In the genomic region with DNA sequence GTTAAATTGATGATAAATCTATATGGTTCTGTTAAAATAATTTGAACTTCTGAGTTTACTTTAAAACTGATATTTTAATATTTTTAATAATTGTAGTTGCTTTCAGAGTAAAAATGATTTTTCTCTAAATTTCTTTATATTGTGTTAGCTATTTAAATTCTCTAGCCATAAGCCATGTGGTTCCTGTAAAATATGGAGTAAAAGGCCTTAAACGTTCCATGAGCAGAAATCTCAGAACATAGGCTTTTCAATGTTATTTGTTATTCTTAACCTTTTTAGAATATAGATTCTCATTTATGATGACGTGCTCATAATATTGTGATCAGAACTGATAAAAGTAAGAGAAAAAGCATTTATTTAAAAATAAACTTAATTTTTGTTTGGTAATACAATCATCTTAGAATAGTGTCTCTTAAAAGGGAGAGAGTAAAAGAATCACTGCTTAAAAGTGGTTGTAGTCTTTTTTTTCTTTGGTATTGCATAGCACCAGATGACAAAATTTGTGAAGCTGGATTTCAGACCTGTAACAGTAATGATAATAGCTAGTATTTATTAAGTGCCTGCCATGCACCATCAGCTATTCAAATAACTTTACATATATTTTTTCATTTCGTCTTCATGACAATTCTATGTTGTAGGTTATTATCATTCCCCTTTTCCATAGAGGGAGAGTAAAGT, we compare ENCODE assay signal across 8 cellular contexts. TPM values are rescaled to one million over a fixed set of nuclear protein-coding genes. Genes with fewer than 3 reads are reported as not detected.
DNase-seq lines count a peak whose midpoint lies in the region; ATAC-seq, FAIRE-seq and TF ChIP-seq lines count a peak whose summit lies in the region.

No MANE protein-coding gene starts in this region.

- H3K14ac ChIP-seq in H1 (ENCODE audit: insufficient read length) = no peak overlapping the region

- no peak overlapping the region for H2BK15ac ChIP-seq in H1 (ENCODE audit: low read length)

- peak overlapping the region; percentile 75 to 96 for H3K4me2 ChIP-seq in H1 (ENCODE audit: insufficient read depth in 1 of 2, low read depth in 2 of 2, low read length in 2 of 2)

- peaks cover 4% of the 10 kb centered on the region for H3K27me3 Mint-ChIP-seq in CD4-positive, CD25-positive, alpha-beta regulatory T cell
- peaks cover 4% of the 10 kb centered on the region for H3K27me3 Mint-ChIP-seq in nephron (ENCODE audit: low read depth)

- H3K4me1 Mint-ChIP-seq in CD4-positive, CD25-positive, alpha-beta regulatory T cell = peaks cover 27 to 50% (median 40%) of the 10 kb centered on the region in 4 donors
- H3K4me1 Mint-ChIP-seq in nephron = peaks cover 34% of the 10 kb centered on the region

- H3K4me3 Mint-ChIP-seq in CD4-positive, CD25-positive, alpha-beta regulatory T cell = peak overlapping the region; percentile 96 to 100 (median 98)
- H3K4me3 Mint-ChIP-seq in nephron = peak overlapping the region; percentile 98 to 100 (median 100)

- H3K27ac Mint-ChIP-seq in CD4-positive, CD25-positive, alpha-beta regulatory T cell = peak overlapping the region; percentile 1 to 94 (median 5)
- peak overlapping the region; percentile 70 to 100 (median 100) for H3K27ac Mint-ChIP-seq in nephron

- no peaks in the 10 kb centered on the region for H3K27me3 ChIP-seq in CD4-positive, CD25-positive, alpha-beta regulatory T cell (ENCODE audit: control insufficient read depth, insufficient read depth, low read length)
- H3K27me3 ChIP-seq in H1 (replicated peaks in 1 of 4; ENCODE audit: control insufficient read depth in 3 of 4, extremely low read depth in 1 of 4, insufficient read depth in 3 of 4, low read length in 3 of 4) = no peaks in the 10 kb centered on the region

- H3K9ac ChIP-seq in H1 (replicated peaks in 1 of 4; ENCODE audit: extremely low read depth in 1 of 4, low read depth in 3 of 4, low read length in 3 of 4) = no peak overlapping the region; a peak in 1 of 7 replicates

- TF ChIP-seq CTCF in H1 (IDR thresholded peaks at IDR 0.05; ENCODE audit: control extremely low read depth in 1 of 3, insufficient read depth in 1 of 3, low read depth in 1 of 3, low read length in 3 of 3) (no peak), nephron (IDR thresholded peaks at IDR 0.05; ENCODE audit: unreplicated experiment in 3 of 3) (no peak), GM13977 (IDR thresholded peaks at IDR 0.05; ENCODE audit: extremely low read depth, insufficient read depth, missing control alignments) (no peak)

- no peak overlapping the region for H2AK5ac ChIP-seq in H1 (ENCODE audit: low read depth, low read length)

- H3K79me2 ChIP-seq in H1 (ENCODE audit: control insufficient read depth in 1 of 2, insufficient read depth in 2 of 2, low read length in 2 of 2) = peaks cover 14 to 66% of the 10 kb centered on the region in 2 experiments

- CTCF ChIA-PET in H1 (lab: Charles Lee; ENCODE audit: partially characterized antibody) = interaction anchor here (1.2 kb wide), 1 partner anchor 116 kb away, joined by 4 read pairs; no protein-coding TSS in a partner anchor

- H3K79me1 ChIP-seq in H1 (ENCODE audit: low read depth, low read length) = peaks cover 8% of the 10 kb centered on the region

- H3K23ac ChIP-seq in H1 (ENCODE audit: insufficient read length) = no peak overlapping the region

- H3K9me3 ChIP-seq in CD4-positive, CD25-positive, alpha-beta regulatory T cell (ENCODE audit: control insufficient read depth in 2 of 2, low read length in 2 of 2) = no peaks in the 10 kb centered on the region
- no peaks in the 10 kb centered on the region for H3K9me3 ChIP-seq in H1 (ENCODE audit: insufficient read depth in 2 of 2, low read depth in 1 of 2, low read length in 1 of 2)

- H3K4ac ChIP-seq in H1 (replicated peaks; ENCODE audit: insufficient read length, low read depth, low read length) = no peak overlapping the region

- no peak overlapping the region for H4K8ac ChIP-seq in H1 (ENCODE audit: extremely low read depth, insufficient read depth, low read length)

- TF ChIP-seq EP300 in H1 (IDR thresholded peaks at IDR 0.05; ENCODE audit: borderline replicate concordance in 1 of 2, low read depth in 2 of 2, low read length in 2 of 2) = no peak

- H4K20me1 ChIP-seq in H1 (replicated peaks in 1 of 2; ENCODE audit: control insufficient read depth in 1 of 2, insufficient read depth in 2 of 2, low read length in 2 of 2) = peaks cover 0 to 10% of the 10 kb centered on the region in 2 experiments

- in situ Hi-C loops in GM13977 (cut with MboI; ENCODE audit: low pct_unique_long_range_greater_than_20kb, low sequenced_read_pairs, unreplicated experiment) = no loop called here

- H3K9me3 Mint-ChIP-seq in CD4-positive, CD25-positive, alpha-beta regulatory T cell = no peaks in the 10 kb centered on the region
- no peaks in the 10 kb centered on the region for H3K9me3 Mint-ChIP-seq in nephron

- no peak overlapping the region for H4K91ac ChIP-seq in H1 (replicated peaks; ENCODE audit: insufficient read length, low read length)

- no peaks in the 10 kb centered on the region for H3K36me3 ChIP-seq in CD4-positive, CD25-positive, alpha-beta regulatory T cell (ENCODE audit: control insufficient read depth, insufficient read depth, low read length)
- no peaks in the 10 kb centered on the region for H3K36me3 ChIP-seq in H1 (ENCODE audit: control insufficient read depth in 2 of 4, insufficient read depth in 4 of 4, low read length in 3 of 4)

- H3K4me1 ChIP-seq in CD4-positive, CD25-positive, alpha-beta regulatory T cell (ENCODE audit: control insufficient read depth, insufficient read depth, low read length, poor library complexity, severe bottlenecking) = peaks cover 37% of the 10 kb centered on the region
- H3K4me1 ChIP-seq in H1 (replicated peaks in 1 of 4; ENCODE audit: control insufficient read depth in 3 of 4, insufficient read depth in 4 of 4, low read length in 3 of 4) = peaks cover under 1 to 3% (median 3%) of the 10 kb centered on the region in 4 experiments; a peak in 4 of 7 replicates

- H4K5ac ChIP-seq in H1 (ENCODE audit: insufficient read length, low read depth, low read length) = no peak overlapping the region

- no peak overlapping the region for H3K18ac ChIP-seq in H1 (ENCODE audit: extremely low read depth, low read length)

- no peak for TF ChIP-seq POLR2A in H1 (IDR thresholded peaks at IDR 0.05; ENCODE audit: control extremely low read depth in 1 of 2, low read depth in 2 of 2, low read length in 2 of 2)

- no peak for TF ChIP-seq RAD21 in H1 (IDR thresholded peaks at IDR 0.05 in 1 of 2, conservative IDR thresholded peaks at IDR 0.05 in 1 of 2; ENCODE audit: low read depth in 2 of 2, low read length in 2 of 2)

- H3K56ac ChIP-seq in H1 (replicated peaks; ENCODE audit: insufficient read length, low read depth, low read length) = no peak overlapping the region

- H2BK120ac ChIP-seq in H1 (replicated peaks; ENCODE audit: low read depth, low read length) = no peak overlapping the region

- H2BK20ac ChIP-seq in H1 (ENCODE audit: low read length) = no peak overlapping the region

- no peak for FAIRE-seq in H1 (lab: Jason Lieb, UNC)

- no peak overlapping the region for H2AFZ ChIP-seq in H1 (ENCODE audit: low read length)

- 56% methylated on average over 3 of the region's 3 CpGs; no CpG with 5 or more reads in 1 of the 2 experiments for WGBS in H1 (ENCODE audit: extremely low coverage in 1 of 2, insufficient coverage in 1 of 2, insufficient read length in 1 of 2, insufficient replicate concordance in 2 of 2, low coverage in 1 of 2, low lambda C conversion rate in 2 of 2, missing lambda C conversion rate in 1 of 2), 2 experiments

- DNase-seq in CD4-positive, CD25-positive, alpha-beta regulatory T cell = no peak
- peak; percentile 35 for DNase-seq in NAMALWA (ENCODE audit: low spot score)
- DNase-seq in H1 (ENCODE audit: low read depth in 1 of 2, low spot score in 2 of 2) = no peak
- no peak for DNase-seq in GM13977 (ENCODE audit: low spot score)
- no peak for DNase-seq in HT-29 (ENCODE audit: low spot score)

- H2BK5ac ChIP-seq in H1 (ENCODE audit: low read depth, low read length) = no peak overlapping the region

- H3K27ac ChIP-seq in CD4-positive, CD25-positive, alpha-beta regulatory T cell (ENCODE audit: insufficient read depth, low read length, poor library complexity, severe bottlenecking) = no peak overlapping the region
- no peak overlapping the region for H3K27ac ChIP-seq in H1 (ENCODE audit: low read depth, low read length)

- no peak overlapping the region for H2BK12ac ChIP-seq in H1 (ENCODE audit: low read depth, low read length)

- POLR2A ChIA-PET in H1 (lab: Charles Lee; ENCODE audit: partially characterized antibody) = no interaction called here

- ATAC-seq in CD4-positive, CD25-positive, alpha-beta regulatory T cell (ENCODE audit: low read depth in 2 of 2) = no peak
- ATAC-seq in GM21367 (IDR thresholded peaks at IDR 0.05; ENCODE audit: unreplicated experiment) (no peak), HG02610 (IDR thresholded peaks at IDR 0.05; ENCODE audit: unreplicated experiment) (no peak)

- H3K23me2 ChIP-seq in H1 (ENCODE audit: low read depth, low read length) = peaks cover 8% of the 10 kb centered on the region

- peaks cover 7% of the 10 kb centered on the region for H3K36me3 Mint-ChIP-seq in CD4-positive, CD25-positive, alpha-beta regulatory T cell
- peaks cover 7% of the 10 kb centered on the region for H3K36me3 Mint-ChIP-seq in nephron (ENCODE audit: low read depth)

- H3K4me3 ChIP-seq in CD4-positive, CD25-positive, alpha-beta regulatory T cell (ENCODE audit: low read depth, low read length) = peak overlapping the region; percentile 92
- peak overlapping the region; percentile 92 to 100 (median 95); a peak in 7 of 8 replicates for H3K4me3 ChIP-seq in H1 (ENCODE audit: extremely low read depth in 1 of 4, insufficient read depth in 2 of 4, low read depth in 3 of 4, low read length in 4 of 4)

TF ChIP-seq in H1, 55 proteins besides CTCF, POLR2A, EP300 and RAD21 (continues in another document):
- TF ChIP-seq NANOG (IDR thresholded peaks at IDR 0.05; ENCODE audit: insufficient read depth, low read depth, low read length, poor library complexity, severe bottlenecking) = no peak
- TF ChIP-seq NRF1 (IDR thresholded peaks at IDR 0.05; ENCODE audit: low read depth, low read length) = no peak
- TF ChIP-seq POLR2AphosphoS5 (IDR thresholded peaks at IDR 0.05; ENCODE audit: low read depth, low read length) = no peak
- no peak for TF ChIP-seq JUND (IDR thresholded peaks at IDR 0.05; ENCODE audit: low read length)

RNA-seq across cellular contexts. Expression of gene BMPR2, which starts 2.7 kb away (rescaled TPM):
- total RNA-seq in CD4-positive, CD25-positive, alpha-beta regulatory T cell = 24.9 TPM
- 1 to 10 TPM; 3.7 to 5.6 (median 4.8) TPM for polyA plus RNA-seq in CD4-positive, CD25-positive, alpha-beta regulatory T cell
- 15.9 and 19.8 TPM in 2 replicates for total RNA-seq in H1 (2021; fragmentation: NEBNext Ultra II Directional; extraction: Animal tissue kit (Norgen Biotek cat#: 25700))
- 3.5 and 5.5 TPM in 2 replicates for polyA plus RNA-seq in H1 (2011; rRNA removed)
- 7.1 TPM for polyA plus RNA-seq in H1 (2011; cell fraction: cytosol; rRNA removed)
- polyA plus RNA-seq in H1 (2011; cell fraction: nucleus; rRNA removed) = 4.7 TPM
- 5.4 to 8.5 TPM (median 7.2 TPM) in 4 replicates for polyA plus RNA-seq in H1 (2012, experiment 1 of 2)
- 0.68 TPM for polyA plus RNA-seq in H1 (2012, experiment 2 of 2)
- polyA plus RNA-seq in H1 (2013, experiment 1 of 2) = 9.4 TPM
- 10.6 TPM for polyA plus RNA-seq in H1 (2013, experiment 2 of 2)
- polyA minus RNA-seq in H1 (2011; rRNA and poly(A)+ RNA removed) = 24.9 and 43.0 TPM in 2 replicates
- 12.7 TPM for polyA minus RNA-seq in H1 (2011; cell fraction: cytosol; rRNA and poly(A)+ RNA removed)
- polyA minus RNA-seq in H1 (2011; cell fraction: nucleus; rRNA and poly(A)+ RNA removed) = 27.0 TPM
- total RNA-seq in HT-29 (2014; rRNA removed; shearing (Covaris generic)) = 5.0 and 9.7 TPM in 2 replicates
